In the genomic region with DNA sequence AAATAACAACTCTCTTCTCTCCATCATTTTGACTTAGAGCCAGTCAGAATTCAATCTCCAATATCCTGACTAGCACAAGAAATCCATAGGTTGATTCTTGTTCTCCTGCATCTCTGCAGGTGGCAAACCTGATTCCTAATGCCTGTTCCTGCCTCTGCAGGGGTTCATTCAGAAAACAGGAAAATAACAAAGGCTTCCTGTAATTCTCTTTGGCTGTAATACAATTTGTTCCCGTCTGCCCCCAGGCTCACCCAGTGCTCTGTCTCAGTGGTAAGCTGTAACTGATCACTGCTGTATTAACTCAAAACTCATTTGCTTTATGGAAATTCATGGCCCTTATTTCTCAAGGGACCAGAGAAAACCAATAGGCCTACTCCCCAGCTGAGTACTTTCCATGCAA, we compare ENCODE assay signal across 22 cellular contexts.
A peak's percentile ranks its signal among the peaks of the same experiment; 100 is the strongest.
DNase-seq lines count a peak whose midpoint lies in the region; ATAC-seq and TF ChIP-seq lines count a peak whose summit lies in the region.
"Had no signal": no experiment of that assay in that cellular context is flagged by ENCODE, and none has a peak within 500 bp of the region (broad histone marks: within the 10 kb centered on the region; RNA-seq: fewer than 3 reads in every experiment).

No MANE protein-coding gene starts in this region.

- no peak for TF ChIP-seq CTCF in GM20000 (IDR thresholded peaks at IDR 0.05; ENCODE audit: extremely low read depth, missing control alignments)

- H3K27me3 ChIP-seq in iPS DF 6.9 (ENCODE audit: control insufficient read depth, insufficient read depth, low read length), result no peaks in the 10 kb centered on the region
- H3K27me3 ChIP-seq: thyroid gland had no signal

- peak; percentile 5 for DNase-seq in G401 (ENCODE audit: low spot score)
- peak; percentile 2 for DNase-seq in NCI-H2107 (lab: John Stamatoyannopoulos, UW)
- DNase-seq in SK-N-MC (ENCODE audit: low read depth, low spot score), result peak; percentile 73
- peak; percentile 20 for DNase-seq in iPS DF 6.9 (ENCODE audit: low read depth, low spot score)
- DNase-seq in left ventricle myocardium superior, result no peak
- no peak for DNase-seq in GM20000 (ENCODE audit: low spot score)
- no peak for DNase-seq in SIG-M5 (lab: John Stamatoyannopoulos, UW)
- DNase-seq in stimulated activated CD4-positive, alpha-beta T cell treated with anti-CD3 and anti-CD28 coated beads, Interleukin-12 subunit alpha, Interleukin-12 subunit beta, amount 100 ng/mL, for 4 hours, result no peak
- DNase-seq: activated CD4-positive, alpha-beta T cell treated with anti-CD3 and anti-CD28 coated beads, Interleukin-2, amount 50 U/mL, for 1 hour; activated naive CD8-positive, alpha-beta T cell treated with anti-CD3 and anti-CD28 coated beads, Interleukin-2, amount 50 U/mL, for 24 hours; cortex of kidney; GDM1; head of caudate nucleus; islet precursor cell; naive thymus-derived CD8-positive, alpha-beta T cell; NCI-H2029; NCI-H774; stimulated activated CD4-positive, alpha-beta T cell treated with anti-CD3 and anti-CD28 coated beads, Interleukin-2, amount 100 ng/mL, for 24 hours; stimulated activated naive B cell treated with anti-CD40 and anti-IgM and Interleukin-4, amounts not matched to agents 10 μg/mL and 1 μg/mL and 100 μg/mL, for 72 hours; T-helper 2 cell; thyroid gland had no signal

- H3K36me3 ChIP-seq in SK-N-MC (ENCODE audit: insufficient read depth, low read length) (no peaks in the 10 kb centered on the region), iPS DF 6.9 (ENCODE audit: control insufficient read depth, insufficient read depth, low read length) (no peaks in the 10 kb centered on the region)
- H3K36me3 ChIP-seq: thyroid gland had no signal

- no CpG with 5 or more reads among the region's 1 CpG for WGBS in iPS DF 6.9 (ENCODE audit: insufficient coverage, insufficient read length)

- H3K4me3 ChIP-seq in SK-N-MC (no peak overlapping the region), iPS DF 6.9 (ENCODE audit: low read length) (no peak overlapping the region)
- H3K4me3 ChIP-seq: thyroid gland had no signal

- H3K27ac ChIP-seq in SK-N-MC (no peak overlapping the region), iPS DF 6.9 (ENCODE audit: low read length) (no peak overlapping the region)
- H3K27ac ChIP-seq: C4-2B, thyroid gland had no signal

- no peaks in the 10 kb centered on the region for H3K4me1 ChIP-seq in iPS DF 6.9 (ENCODE audit: control insufficient read depth, insufficient read depth, low read length)
- H3K4me1 ChIP-seq: thyroid gland had no signal

- H3K9me3 ChIP-seq in SK-N-MC (ENCODE audit: low read depth, low read length) (no peaks in the 10 kb centered on the region), iPS DF 6.9 (ENCODE audit: control insufficient read depth, insufficient read depth, low read length) (no peaks in the 10 kb centered on the region; the same call in 1 of the 2 replicates)
- H3K9me3 ChIP-seq: thyroid gland had no signal

- no peak for ATAC-seq in left ventricle myocardium superior
- ATAC-seq: activated naive CD8-positive, alpha-beta T cell treated with anti-CD3 and anti-CD28 coated beads, Interleukin-2, amount 50 U/mL, for 24 hours; naive thymus-derived CD8-positive, alpha-beta T cell; stimulated activated naive B cell treated with anti-CD40 and anti-IgM and Interleukin-4, amounts not matched to agents 10 μg/mL and 1 μg/mL and 100 μg/mL, for 72 hours had no signal

- in situ Hi-C loops in G401 (cut with HindIII; ENCODE audit: low sequenced_read_pairs), result no loop called here

- intact Hi-C loops in left ventricle myocardium superior (cut with micrococcal nuclease), result no loop called here

- H3K9ac ChIP-seq in SK-N-MC (ENCODE audit: insufficient read length), result no peak overlapping the region

Comparison
In these comparisons a context has a peak if more than half of its experiments do, and no peak if none do; other contexts are left out.
1. DNase-seq: peak in G401 (single experiment), NCI-H2107 (single experiment), SK-N-MC (single experiment) and iPS DF 6.9 (single experiment); none in left ventricle myocardium superior (single experiment), GM20000 (single experiment), SIG-M5 (single experiment) and stimulated activated CD4-positive, alpha-beta T cell treated with anti-CD3 and anti-CD28 coated beads, Interleukin-12 subunit alpha, Interleukin-12 subunit beta, amount 100 ng/mL, for 4 hours (single experiment).